8 cellular contexts compared by ENCODE assay signal in the genomic region with DNA sequence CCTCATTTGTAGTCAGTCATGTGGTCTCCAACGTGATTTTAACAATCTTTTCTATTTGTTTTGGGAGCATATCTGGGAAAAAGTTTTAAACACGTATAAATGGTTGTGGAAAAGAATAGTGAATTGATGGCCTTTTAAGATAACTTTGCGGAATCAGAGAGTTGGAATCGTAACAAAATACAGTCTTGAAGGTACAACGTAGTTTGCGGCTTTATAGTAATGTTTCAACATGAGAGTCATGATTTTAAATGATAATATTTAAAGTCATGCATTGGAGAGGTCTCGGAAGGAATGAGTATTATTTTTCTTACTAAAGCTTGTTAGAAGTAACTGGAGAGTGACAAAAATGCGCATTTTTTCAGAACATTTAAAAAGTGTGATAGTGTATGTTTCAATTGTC. TPM values are rescaled to one million over a fixed set of nuclear protein-coding genes. Genes with fewer than 3 reads are reported as not detected.
A peak's percentile ranks its signal among the peaks of the same experiment; 100 is the strongest.
DNase-seq lines count a peak whose midpoint lies in the region; ATAC-seq and TF ChIP-seq lines count a peak whose summit lies in the region.

No MANE protein-coding gene starts in this region.

- no peaks in the 10 kb centered on the region for H3K9me3 Mint-ChIP-seq in CD8-positive, alpha-beta memory T cell
- H3K9me3 Mint-ChIP-seq in endothelial cell (ENCODE audit: unreplicated experiment), result no peaks in the 10 kb centered on the region

- peaks cover 38 to 54% (median 52%) of the 10 kb centered on the region in 3 donors for H3K4me1 Mint-ChIP-seq in CD8-positive, alpha-beta memory T cell
- H3K4me1 Mint-ChIP-seq in endothelial cell (ENCODE audit: unreplicated experiment), result peaks cover 22% of the 10 kb centered on the region

- peak overlapping the region; percentile 88 for H3K4me3 ChIP-seq in CD8-positive, alpha-beta memory T cell (ENCODE audit: low read length)
- H3K4me3 ChIP-seq in PC-3 (ENCODE audit: low read length) (peak overlapping the region; percentile 96), osteoblast (ENCODE audit: insufficient read depth, low read length) (peak overlapping the region; percentile 97)

- H3K79me2 ChIP-seq in PC-3 (ENCODE audit: low read length), result peaks cover 63% of the 10 kb centered on the region
- H3K79me2 ChIP-seq in osteoblast (ENCODE audit: insufficient read depth, low read length), result peaks cover 62% of the 10 kb centered on the region

- TF ChIP-seq CTCF in PC-3 (conservative IDR thresholded peaks at IDR 0.05; ENCODE audit: low read depth, low read length) (no peak), endothelial cell (IDR thresholded peaks at IDR 0.05; ENCODE audit: unreplicated experiment) (no peak), osteoblast (IDR thresholded peaks at IDR 0.05; ENCODE audit: extremely low read depth, low read depth, low read length) (no peak)

- no peaks in the 10 kb centered on the region for H3K27me3 ChIP-seq in CD8-positive, alpha-beta memory T cell (ENCODE audit: insufficient read depth, low read length, poor library complexity, severe bottlenecking)
- H3K27me3 ChIP-seq in PC-3 (ENCODE audit: low read length) (no peaks in the 10 kb centered on the region), osteoblast (ENCODE audit: insufficient read depth, low read length) (no peaks in the 10 kb centered on the region)

- peak overlapping the region; percentile 84; the same call in 1 of the 2 replicates for H2AFZ ChIP-seq in PC-3 (ENCODE audit: low read length)
- H2AFZ ChIP-seq in osteoblast (ENCODE audit: low read length), result peak overlapping the region; percentile 91

- H3K27ac Mint-ChIP-seq in CD8-positive, alpha-beta memory T cell, result peak overlapping the region; percentile 96 to 100 (median 98)
- H3K27ac Mint-ChIP-seq in endothelial cell (ENCODE audit: unreplicated experiment), result peak overlapping the region; percentile 95

- POLR2A ChIA-PET in CD8-positive, alpha-beta memory T cell (lab: Charles Lee), result no interaction called here
- POLR2A ChIA-PET in PC-3 (lab: Charles Lee; ENCODE audit: unreplicated experiment), result no interaction called here

- peak overlapping the region; percentile 98 to 100 (median 99) for H3K4me3 Mint-ChIP-seq in CD8-positive, alpha-beta memory T cell
- peak overlapping the region; percentile 97 for H3K4me3 Mint-ChIP-seq in endothelial cell (ENCODE audit: unreplicated experiment)

- H3K9ac ChIP-seq in PC-3 (ENCODE audit: low read length), result peak overlapping the region; percentile 90

- CTCF ChIA-PET in CD8-positive, alpha-beta memory T cell (lab: Charles Lee), result no interaction called here
- CTCF ChIA-PET in PC-3 (lab: Charles Lee), result no interaction called here

- H4K20me1 ChIP-seq in PC-3 (ENCODE audit: low read length) (peaks cover 23% of the 10 kb centered on the region), osteoblast (ENCODE audit: insufficient read depth, low read length) (peaks cover 47% of the 10 kb centered on the region)

- H3K36me3 Mint-ChIP-seq in CD8-positive, alpha-beta memory T cell, result peaks cover 0 to 29% (median 2%) of the 10 kb centered on the region in 3 donors
- peaks cover 18% of the 10 kb centered on the region for H3K36me3 Mint-ChIP-seq in endothelial cell (ENCODE audit: low read depth, unreplicated experiment)

- H3K27ac ChIP-seq in CD8-positive, alpha-beta memory T cell (ENCODE audit: low read depth, low read length), result peak overlapping the region; percentile 70
- H3K27ac ChIP-seq in PC-3 (ENCODE audit: low read length) (no peak overlapping the region), osteoblast (ENCODE audit: low read depth, low read length) (peak overlapping the region; percentile 96)

- intact Hi-C loops in PC-3 (cut with micrococcal nuclease), result no loop called here

- H3K9me3 ChIP-seq in CD8-positive, alpha-beta memory T cell (ENCODE audit: low read length), result no peaks in the 10 kb centered on the region
- no peaks in the 10 kb centered on the region for H3K9me3 ChIP-seq in PC-3 (ENCODE audit: low read length)
- no peaks in the 10 kb centered on the region for H3K9me3 ChIP-seq in osteoblast (ENCODE audit: low read depth, low read length)

- H3K27me3 Mint-ChIP-seq in CD8-positive, alpha-beta memory T cell, result peaks cover 0 to 4% of the 10 kb centered on the region in 2 donors
- H3K27me3 Mint-ChIP-seq in endothelial cell (ENCODE audit: unreplicated experiment), result peaks cover 13% of the 10 kb centered on the region

- H3K4me2 ChIP-seq in PC-3 (ENCODE audit: low read length) (peak overlapping the region; percentile 87), osteoblast (ENCODE audit: insufficient read depth, low read length) (peak overlapping the region; percentile 93)

- H3K36me3 ChIP-seq in CD8-positive, alpha-beta memory T cell (ENCODE audit: insufficient read depth, low read length), result no peaks in the 10 kb centered on the region
- H3K36me3 ChIP-seq in PC-3 (ENCODE audit: low read depth, low read length), result no peaks in the 10 kb centered on the region
- H3K36me3 ChIP-seq in osteoblast (ENCODE audit: insufficient read depth, low read length), result peaks cover 6% of the 10 kb centered on the region

- H3F3A ChIP-seq in PC-3 (ENCODE audit: low read length, unreplicated experiment), result no peaks in the 10 kb centered on the region

- DNase-seq in CD8-positive, alpha-beta memory T cell, result no peak
- DNase-seq in PC-3 (no peak), endothelial cell (ENCODE audit: low spot score) (no peak), osteoblast (ENCODE audit: insufficient read length, low spot score, missing footprints) (peak; percentile 88), cerebellar cortex (ENCODE audit: low spot score) (no peak), DMS 273 (lab: John Stamatoyannopoulos, UW; ENCODE audit: unreplicated experiment) (no peak)

- ATAC-seq in PC-3, result no peak
- no peak for ATAC-seq in GM19395 (IDR thresholded peaks at IDR 0.05; ENCODE audit: unreplicated experiment)
- no peak for ATAC-seq in GM19351 (IDR thresholded peaks at IDR 0.05; ENCODE audit: unreplicated experiment)

- peaks cover 37% of the 10 kb centered on the region for H3K4me1 ChIP-seq in CD8-positive, alpha-beta memory T cell (ENCODE audit: insufficient read depth, low read length)
- H3K4me1 ChIP-seq in PC-3 (ENCODE audit: insufficient read depth, low read length) (0 out of 2 replicates have a peak, but pooled peaks cover 6% of the 10 kb centered on the region), osteoblast (ENCODE audit: insufficient read depth, low read length) (peaks cover 6% of the 10 kb centered on the region)

- BruUV-seq in PC-3 (replicated peaks; lab: Mats Ljungman, UMichigan), result no TSS peak

- H3K9me2 ChIP-seq in PC-3 (replicated peaks; ENCODE audit: low read length), result no peaks in the 10 kb centered on the region

RNA-seq across cellular contexts. Expression of a gene that starts 1.6 kb away (rescaled TPM):
- 10 to 100 TPM; 73.6 to 77.0 TPM for total RNA-seq in CD8-positive, alpha-beta memory T cell
- 14.8 TPM for polyA plus RNA-seq in CD8-positive, alpha-beta memory T cell
- total RNA-seq in PC-3 (2014; rRNA removed) (6.7 and 10.2 TPM in 2 replicates), endothelial cell (ENCODE audit: unreplicated experiment) (37.6 TPM), osteoblast (19.2 and 20.0 TPM in 2 replicates)
